Comparison of ENCODE assay signal across 1 cellular context in genomic region chr6:139028658-139029469, GRCh38.
TF ChIP-seq lines count a peak whose summit lies in the region.

A gene with protein sequence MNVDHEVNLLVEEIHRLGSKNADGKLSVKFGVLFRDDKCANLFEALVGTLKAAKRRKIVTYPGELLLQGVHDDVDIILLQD (plus strand): TSS chr6:139028745. CDS start chr6:139034161, 5,416 bp downstream.

TF ChIP-seq in HCT116, 20 proteins besides CTCF, POLR2A, EP300 and RAD21 (continued from another document):
- TF ChIP-seq, protein P1, sequence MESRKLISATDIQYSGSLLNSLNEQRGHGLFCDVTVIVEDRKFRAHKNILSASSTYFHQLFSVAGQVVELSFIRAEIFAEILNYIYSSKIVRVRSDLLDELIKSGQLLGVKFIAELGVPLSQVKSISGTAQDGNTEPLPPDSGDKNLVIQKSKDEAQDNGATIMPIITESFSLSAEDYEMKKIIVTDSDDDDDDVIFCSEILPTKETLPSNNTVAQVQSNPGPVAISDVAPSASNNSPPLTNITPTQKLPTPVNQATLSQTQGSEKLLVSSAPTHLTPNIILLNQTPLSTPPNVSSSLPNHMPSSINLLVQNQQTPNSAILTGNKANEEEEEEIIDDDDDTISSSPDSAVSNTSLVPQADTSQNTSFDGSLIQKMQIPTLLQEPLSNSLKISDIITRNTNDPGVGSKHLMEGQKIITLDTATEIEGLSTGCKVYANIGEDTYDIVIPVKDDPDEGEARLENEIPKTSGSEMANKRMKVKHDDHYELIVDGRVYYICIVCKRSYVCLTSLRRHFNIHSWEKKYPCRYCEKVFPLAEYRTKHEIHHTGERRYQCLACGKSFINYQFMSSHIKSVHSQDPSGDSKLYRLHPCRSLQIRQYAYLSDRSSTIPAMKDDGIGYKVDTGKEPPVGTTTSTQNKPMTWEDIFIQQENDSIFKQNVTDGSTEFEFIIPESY (IDR thresholded peaks at IDR 0.05; ENCODE audit: extremely low read depth, insufficient replicate concordance, low read length): no peak
